ENCODE assay signal across 16 cellular contexts in the genomic region with DNA sequence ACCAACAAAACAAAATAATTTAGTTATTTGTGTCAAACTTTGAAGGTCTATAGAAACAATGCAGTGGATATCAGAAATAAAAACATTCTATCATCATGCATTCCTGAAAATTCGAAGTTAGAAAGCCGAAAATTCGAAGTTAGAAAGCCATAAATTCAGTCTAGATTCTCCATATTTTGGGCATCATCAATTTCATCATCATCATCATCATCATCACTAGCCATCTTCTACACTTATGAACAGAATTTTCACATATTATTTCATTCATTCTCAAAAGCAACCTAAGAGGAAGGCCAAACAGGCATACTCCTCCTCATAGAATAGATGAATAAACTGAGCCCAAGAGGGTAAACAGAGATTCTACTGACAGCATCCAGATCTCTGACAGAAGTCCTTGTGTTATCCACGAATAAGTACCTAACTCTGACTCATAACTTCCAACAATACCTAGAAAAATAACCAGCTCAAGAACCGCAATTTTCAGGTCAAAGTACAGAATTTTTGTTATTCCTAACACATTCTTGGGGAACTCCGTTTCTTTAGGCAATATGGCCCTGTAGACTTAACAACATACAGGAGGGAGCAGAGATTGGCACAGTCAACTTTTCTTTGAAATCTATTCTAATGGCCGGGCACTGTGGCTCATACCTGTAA.
"Had no signal": no experiment of that assay in that cellular context is flagged by ENCODE, and none has a peak within 500 bp of the region (broad histone marks: within the 10 kb centered on the region; RNA-seq: fewer than 3 reads in every experiment).

No MANE protein-coding gene starts in this region.

- H3K36me3 ChIP-seq: ascending aorta, neutrophil, tibial nerve, vagina had no signal

- H3K27ac Mint-ChIP-seq: activated CD4-positive, alpha-beta T cell treated with anti-CD3 and anti-CD28 coated beads for 36 hours; activated CD8-positive, alpha-beta T cell treated with anti-CD3 and anti-CD28 coated beads for 36 hours; naive thymus-derived CD4-positive, alpha-beta T cell; stimulated activated effector memory CD8-positive, alpha-beta T cell treated with anti-CD3 and anti-CD28 coated beads, Interleukin-12 subunit alpha, Interleukin-12 subunit beta, amount 100 ng/mL, for 72 hours had no signal

- H3K27ac ChIP-seq: ascending aorta, coronary artery, neutrophil, tibial nerve had no signal

- H3K4me3 Mint-ChIP-seq: activated CD4-positive, alpha-beta T cell treated with anti-CD3 and anti-CD28 coated beads for 36 hours; activated CD8-positive, alpha-beta T cell treated with anti-CD3 and anti-CD28 coated beads for 36 hours; naive thymus-derived CD4-positive, alpha-beta T cell; stimulated activated effector memory CD8-positive, alpha-beta T cell treated with anti-CD3 and anti-CD28 coated beads, Interleukin-12 subunit alpha, Interleukin-12 subunit beta, amount 100 ng/mL, for 72 hours had no signal

- H3K4me3 ChIP-seq: ascending aorta, coronary artery, lung, tibial nerve, vagina had no signal

- H3K4me1 Mint-ChIP-seq: activated CD4-positive, alpha-beta T cell treated with anti-CD3 and anti-CD28 coated beads for 36 hours; stimulated activated effector memory CD8-positive, alpha-beta T cell treated with anti-CD3 and anti-CD28 coated beads, Interleukin-12 subunit alpha, Interleukin-12 subunit beta, amount 100 ng/mL, for 72 hours had no signal

- ATAC-seq: activated CD4-positive, alpha-beta T cell treated with anti-CD3 and anti-CD28 coated beads for 36 hours; activated CD8-positive, alpha-beta T cell treated with anti-CD3 and anti-CD28 coated beads for 36 hours; left cardiac atrium; naive thymus-derived CD4-positive, alpha-beta T cell; right cardiac atrium; stimulated activated effector memory CD8-positive, alpha-beta T cell treated with anti-CD3 and anti-CD28 coated beads, Interleukin-12 subunit alpha, Interleukin-12 subunit beta, amount 100 ng/mL, for 72 hours had no signal

- H3K36me3 Mint-ChIP-seq: naive thymus-derived CD4-positive, alpha-beta T cell; stimulated activated effector memory CD8-positive, alpha-beta T cell treated with anti-CD3 and anti-CD28 coated beads, Interleukin-12 subunit alpha, Interleukin-12 subunit beta, amount 100 ng/mL, for 72 hours had no signal

- H3K9me3 ChIP-seq: ascending aorta, neutrophil, tibial nerve, vagina had no signal

- DNase-seq: activated CD4-positive, alpha-beta T cell treated with anti-CD3 and anti-CD28 coated beads for 36 hours; activated CD8-positive, alpha-beta memory T cell treated with anti-CD3 and anti-CD28 coated beads, Interleukin-2, amount 50 U/mL, for 48 hours; activated CD8-positive, alpha-beta T cell treated with anti-CD3 and anti-CD28 coated beads for 36 hours; effector CD8-positive, alpha-beta T cell; left cardiac atrium; naive thymus-derived CD4-positive, alpha-beta T cell; posterior cingulate gyrus; right cardiac atrium; T1000 had no signal

- H3K9me3 Mint-ChIP-seq: activated CD8-positive, alpha-beta T cell treated with anti-CD3 and anti-CD28 coated beads for 36 hours; stimulated activated effector memory CD8-positive, alpha-beta T cell treated with anti-CD3 and anti-CD28 coated beads, Interleukin-12 subunit alpha, Interleukin-12 subunit beta, amount 100 ng/mL, for 72 hours had no signal

- H3K27me3 ChIP-seq: ascending aorta, neutrophil, tibial nerve, vagina had no signal
